Comparison of ENCODE assay signal across 8 cellular contexts in genomic region chr19:11346104-11346940, GRCh38. TPM values are rescaled to one million over a fixed set of nuclear protein-coding genes. Genes with fewer than 3 reads are reported as not detected.
DNase-seq lines count a peak whose midpoint lies in the region; ATAC-seq, FAIRE-seq and TF ChIP-seq lines count a peak whose summit lies in the region.

Gene CCDC159, plus strand, starts transcription at chr19:11346519. Its CDS starts 88 bp downstream, at chr19:11346607.
Gene TMEM205, minus strand, starts transcription at chr19:11346268. Its CDS starts 649 bp downstream, at chr19:11345619.

- DNase-seq in DND-41 (peak; percentile 100), RCC 7860 (ENCODE audit: low spot score) (peak; percentile 96), esophagus muscularis mucosa (ENCODE audit: extremely low spot score) (peak; percentile 100)
- peak; percentile 98 to 99 for DNase-seq in activated T-cell treated with anti-CD3 and anti-CD28 coated beads, Interleukin-2, amount 50 U/mL, for 72 hours
- peak; percentile 98 to 99 for DNase-seq in stimulated activated CD8-positive, alpha-beta memory T cell treated with anti-CD3 and anti-CD28 coated beads, Interleukin-7, amount 100 ng/mL, for 4 hours (ENCODE audit: low read depth in 2 of 2)

- H4K20me1 ChIP-seq in DND-41 (ENCODE audit: insufficient read depth, low read length) (no peaks in the 10 kb centered on the region), KMS-11 (ENCODE audit: insufficient read depth) (no peaks in the 10 kb centered on the region)

- ATAC-seq in DND-41 (ENCODE audit: insufficient read depth, low read depth), result peak; percentile 97
- ATAC-seq in GM21737 (IDR thresholded peaks at IDR 0.05; ENCODE audit: unreplicated experiment), result peak; percentile 81
- ATAC-seq in activated T-cell treated with anti-CD3 and anti-CD28 coated beads, Interleukin-2, amount 50 U/mL, for 72 hours (replicated peaks in 1 of 2), result peak; percentile 96

- TF ChIP-seq CTCF in DND-41 (IDR thresholded peaks at IDR 0.05; ENCODE audit: borderline replicate concordance, extremely low read depth, low read length, poor library complexity, severe bottlenecking), result peak; percentile 48
- no peak for TF ChIP-seq CTCF in KMS-11 (conservative IDR thresholded peaks at IDR 0.05; ENCODE audit: low read depth, low read length)
- peak in 1 of 3 experiments; percentile 8 for TF ChIP-seq CTCF in esophagus muscularis mucosa (IDR thresholded peaks at IDR 0.05)

- no peaks in the 10 kb centered on the region for H3K27me3 ChIP-seq in DND-41 (ENCODE audit: insufficient read depth, low read length, poor library complexity)
- H3K27me3 ChIP-seq in KMS-11 (ENCODE audit: insufficient read depth, low read depth), result no peaks in the 10 kb centered on the region
- H3K27me3 ChIP-seq in esophagus muscularis mucosa, result no peaks in the 10 kb centered on the region
- H3K27me3 ChIP-seq in muscle layer of duodenum (ENCODE audit: low read depth, low read length), result no peaks in the 10 kb centered on the region

- intact Hi-C loops in esophagus muscularis mucosa (cut with DNase I), result no loop called here

- H3K4me3 ChIP-seq in DND-41 (ENCODE audit: low read depth in 1 of 2, low read length in 2 of 2) (peak within 1 kb of the TSS; percentile 47 to 95; a peak in 3 of 4 replicates), KMS-11 (IDR thresholded peaks at IDR 0.05; ENCODE audit: insufficient read depth, low read depth, low read length) (no peak within 1 kb of the TSS), esophagus muscularis mucosa (peak within 1 kb of the TSS; percentile 63 to 84 (median 74)), muscle layer of duodenum (ENCODE audit: low read depth in 1 of 2, low read length in 2 of 2) (peak within 1 kb of the TSS; percentile 66 to 82)

- H2AFZ ChIP-seq in DND-41 (ENCODE audit: low read depth, low read length), result peak within 1 kb of the TSS; percentile 77
- H2AFZ ChIP-seq in KMS-11 (ENCODE audit: low read depth), result peak within 1 kb of the TSS; percentile 64

- H3K27ac Mint-ChIP-seq in activated T-cell treated with anti-CD3 and anti-CD28 coated beads, Interleukin-2, amount 50 U/mL, for 72 hours, result peak within 1 kb of the TSS; percentile 88

- peak within 1 kb of the TSS; percentile 66 for H3K9ac ChIP-seq in DND-41 (ENCODE audit: low read depth, low read length)
- H3K9ac ChIP-seq in KMS-11, result peak within 1 kb of the TSS; percentile 31; the same call in 1 of the 2 replicates

- H3K4me1 Mint-ChIP-seq in activated T-cell treated with anti-CD3 and anti-CD28 coated beads, Interleukin-2, amount 50 U/mL, for 72 hours (ENCODE audit: low read depth), result peaks cover 33% of the 10 kb centered on the region

- peak; percentile 81 for TF ChIP-seq POLR2A in esophagus muscularis mucosa (IDR thresholded peaks at IDR 0.05; ENCODE audit: low read depth)

- H3K27me3 Mint-ChIP-seq in activated T-cell treated with anti-CD3 and anti-CD28 coated beads, Interleukin-2, amount 50 U/mL, for 72 hours (ENCODE audit: low read depth), result no peaks in the 10 kb centered on the region

- peak within 1 kb of the TSS; percentile 95 to 96 for H3K4me3 Mint-ChIP-seq in activated T-cell treated with anti-CD3 and anti-CD28 coated beads, Interleukin-2, amount 50 U/mL, for 72 hours

- FAIRE-seq in RCC 7860 (lab: Jason Lieb, UNC), result peak; percentile 96

- peak within 1 kb of the TSS; percentile 74 for H3K27ac ChIP-seq in DND-41 (ENCODE audit: low read length)
- H3K27ac ChIP-seq in KMS-11, result no peak within 1 kb of the TSS
- peak within 1 kb of the TSS; percentile 88 to 93 (median 90) for H3K27ac ChIP-seq in esophagus muscularis mucosa (replicated peaks in 1 of 4)
- peak within 1 kb of the TSS; percentile 91 for H3K27ac ChIP-seq in muscle layer of duodenum (ENCODE audit: low read length)

- H3K4me2 ChIP-seq in DND-41 (ENCODE audit: insufficient read depth, low read length), result peak within 1 kb of the TSS; percentile 78
- H3K4me2 ChIP-seq in KMS-11, result peak within 1 kb of the TSS; percentile 88

- peaks cover 3% of the 10 kb centered on the region for H3K9me3 ChIP-seq in DND-41 (ENCODE audit: insufficient read depth, low read length, severe bottlenecking)
- peaks cover 0 to 9% (median 4%) of the 10 kb centered on the region in 4 donors for H3K9me3 ChIP-seq in esophagus muscularis mucosa
- no peaks in the 10 kb centered on the region for H3K9me3 ChIP-seq in muscle layer of duodenum (ENCODE audit: control insufficient read depth in 1 of 2, low read length in 2 of 2)

- peaks cover 2% of the 10 kb centered on the region in 2 donors for H3K9me3 Mint-ChIP-seq in activated T-cell treated with anti-CD3 and anti-CD28 coated beads, Interleukin-2, amount 50 U/mL, for 72 hours

- peaks cover 11% of the 10 kb centered on the region for H3K79me2 ChIP-seq in DND-41 (ENCODE audit: insufficient read depth, low read length)
- no peaks in the 10 kb centered on the region for H3K79me2 ChIP-seq in KMS-11 (ENCODE audit: insufficient read depth, low read depth)

- H3K36me3 Mint-ChIP-seq in activated T-cell treated with anti-CD3 and anti-CD28 coated beads, Interleukin-2, amount 50 U/mL, for 72 hours (ENCODE audit: insufficient read depth in 2 of 2), result peaks cover 4 to 6% of the 10 kb centered on the region in 2 donors

- 0% methylated on average over 34 of the region's 50 CpGs for WGBS in esophagus muscularis mucosa

- H3K4me1 ChIP-seq in DND-41 (ENCODE audit: insufficient read depth, low read length) (peaks cover 31% of the 10 kb centered on the region), KMS-11 (ENCODE audit: low read depth, poor library complexity, severe bottlenecking) (peaks cover 24% of the 10 kb centered on the region), esophagus muscularis mucosa (peaks cover 25 to 46% (median 43%) of the 10 kb centered on the region in 4 donors), muscle layer of duodenum (ENCODE audit: control insufficient read depth in 1 of 2, insufficient read depth in 2 of 2, low read length in 2 of 2) (peaks cover 12 to 20% of the 10 kb centered on the region in 2 donors)

- H3K36me3 ChIP-seq in DND-41 (ENCODE audit: insufficient read depth, low read length) (peaks cover 5% of the 10 kb centered on the region; the same call in 1 of the 2 replicates), KMS-11 (ENCODE audit: insufficient read depth) (no peaks in the 10 kb centered on the region), esophagus muscularis mucosa (peaks cover 0 to 23% (median 21%) of the 10 kb centered on the region in 4 donors), muscle layer of duodenum (ENCODE audit: control insufficient read depth in 1 of 2, insufficient read depth in 2 of 2, low read length in 2 of 2) (peaks cover 0 to 10% of the 10 kb centered on the region in 2 donors)

- no peak for TF ChIP-seq EP300 in esophagus muscularis mucosa (IDR thresholded peaks at IDR 0.05)

RNA-seq across cellular contexts. Expression of gene CCDC159, which starts in this region (rescaled TPM):
- 10 to 100 TPM; 27.9 to 30.7 TPM for total RNA-seq in activated T-cell treated with anti-CD3 and anti-CD28 coated beads, Interleukin-2, amount 50 U/mL, for 72 hours
- total RNA-seq in esophagus muscularis mucosa, result 10 to 100 TPM in 3 of 4 donors, 1 to 10 TPM in 1; 8.3 to 17.6 (median 13.8) TPM

RNA-seq across cellular contexts. Expression of gene TMEM205, which starts in this region (rescaled TPM):
- total RNA-seq in activated T-cell treated with anti-CD3 and anti-CD28 coated beads, Interleukin-2, amount 50 U/mL, for 72 hours, result 10 to 100 TPM; 60.4 to 64.7 TPM
- total RNA-seq in esophagus muscularis mucosa, result 100 to 1,000 TPM; 197 to 241 (median 206) TPM
